In genomic region chr3:195455789-195456188, GRCh38 we compare ENCODE assay signal across 1 cellular context.
TF ChIP-seq lines count a peak whose summit lies in the region.

No MANE protein-coding gene starts in this region.

TF ChIP-seq in H1, 55 proteins besides CTCF, POLR2A, EP300 and RAD21:
- TF ChIP-seq CEBPB (IDR thresholded peaks at IDR 0.05; ENCODE audit: low read depth, low read length): no peak
- no peak for TF ChIP-seq HDAC2 (IDR thresholded peaks at IDR 0.05; ENCODE audit: borderline replicate concordance in 1 of 2, low read depth in 2 of 2, low read length in 2 of 2)
- TF ChIP-seq TBP (IDR thresholded peaks at IDR 0.05; ENCODE audit: low read depth, low read length): no peak
- no peak for TF ChIP-seq FOSL1 (IDR thresholded peaks at IDR 0.05; ENCODE audit: insufficient read depth, low read depth, low read length)
- TF ChIP-seq, protein P1, sequence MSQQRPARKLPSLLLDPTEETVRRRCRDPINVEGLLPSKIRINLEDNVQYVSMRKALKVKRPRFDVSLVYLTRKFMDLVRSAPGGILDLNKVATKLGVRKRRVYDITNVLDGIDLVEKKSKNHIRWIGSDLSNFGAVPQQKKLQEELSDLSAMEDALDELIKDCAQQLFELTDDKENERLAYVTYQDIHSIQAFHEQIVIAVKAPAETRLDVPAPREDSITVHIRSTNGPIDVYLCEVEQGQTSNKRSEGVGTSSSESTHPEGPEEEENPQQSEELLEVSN (IDR thresholded peaks at IDR 0.05): no peak
- no peak for TF ChIP-seq RNF2 (IDR thresholded peaks at IDR 0.05; ENCODE audit: borderline replicate concordance, low read depth, low read length, missing control alignments, poor library complexity, severe bottlenecking)
- no peak for TF ChIP-seq SIN3A (conservative IDR thresholded peaks at IDR 0.05 in 1 of 2, IDR thresholded peaks at IDR 0.05 in 1 of 2; ENCODE audit: low read depth in 1 of 2, low read length in 2 of 2)
- no peak for TF ChIP-seq BCL11A (IDR thresholded peaks at IDR 0.05; ENCODE audit: low read depth in 2 of 2, low read length in 2 of 2)
- no peak for TF ChIP-seq POU5F1 (IDR thresholded peaks at IDR 0.05; ENCODE audit: low read depth, low read length)
- no peak for TF ChIP-seq TAF1 (IDR thresholded peaks at IDR 0.05; ENCODE audit: low read depth, low read length)
- TF ChIP-seq GTF2F1 (IDR thresholded peaks at IDR 0.05; ENCODE audit: borderline replicate concordance, low read depth, low read length): no peak
- no peak for TF ChIP-seq SIRT6 (IDR thresholded peaks at IDR 0.05; ENCODE audit: low read length)
- TF ChIP-seq JUND (IDR thresholded peaks at IDR 0.05; ENCODE audit: low read length): no peak
- TF ChIP-seq, protein P2, sequence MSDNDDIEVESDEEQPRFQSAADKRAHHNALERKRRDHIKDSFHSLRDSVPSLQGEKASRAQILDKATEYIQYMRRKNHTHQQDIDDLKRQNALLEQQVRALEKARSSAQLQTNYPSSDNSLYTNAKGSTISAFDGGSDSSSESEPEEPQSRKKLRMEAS (IDR thresholded peaks at IDR 0.05): no peak
- no peak for TF ChIP-seq BRCA1 (IDR thresholded peaks at IDR 0.05; ENCODE audit: low read depth, low read length)
- no peak for TF ChIP-seq ATF2 (IDR thresholded peaks at IDR 0.05; ENCODE audit: low read length)
- no peak for TF ChIP-seq NANOG (IDR thresholded peaks at IDR 0.05; ENCODE audit: insufficient read depth, low read depth, low read length, poor library complexity, severe bottlenecking)
- TF ChIP-seq TCF12 (IDR thresholded peaks at IDR 0.05; ENCODE audit: low read depth, low read length): no peak
TF ChIP-seq in H1: peak in this region for 0.
